16 cellular contexts compared by ENCODE assay signal in the genomic region with DNA sequence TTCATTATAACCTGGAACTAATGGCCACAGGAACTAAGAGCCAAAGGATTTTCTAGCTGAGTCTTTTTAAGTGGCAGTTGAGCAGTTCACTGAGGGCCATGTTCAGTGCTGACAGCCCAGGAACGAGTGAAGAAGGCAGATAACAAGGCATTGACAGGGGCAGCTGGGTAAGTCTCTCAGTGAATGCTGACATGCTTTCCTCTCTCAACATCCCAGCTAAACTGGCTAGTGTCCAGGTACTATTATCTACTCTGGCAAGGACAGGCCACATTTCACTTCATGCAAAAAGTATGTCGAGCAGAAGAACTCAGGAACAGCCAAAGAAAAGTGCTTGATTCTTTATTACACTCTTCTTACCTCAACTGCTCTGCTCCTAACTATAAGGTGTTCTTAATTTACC.
DNase-seq lines count a peak whose midpoint lies in the region; ATAC-seq and TF ChIP-seq lines count a peak whose summit lies in the region.
"Had no signal": no experiment of that assay in that cellular context is flagged by ENCODE, and none has a peak within 500 bp of the region (broad histone marks: within the 10 kb centered on the region; RNA-seq: fewer than 3 reads in every experiment).

No MANE protein-coding gene starts in this region.

- no peaks in the 10 kb centered on the region for H3K4me1 Mint-ChIP-seq in MCF 10A (ENCODE audit: insufficient read depth, unreplicated experiment)

- ATAC-seq in GM19397 (IDR thresholded peaks at IDR 0.05; ENCODE audit: unreplicated experiment) = no peak
- ATAC-seq: activated CD8-positive, alpha-beta T cell treated with anti-CD3 and anti-CD28 coated beads for 36 hours; effector memory CD8-positive, alpha-beta T cell had no signal

- CTCF ChIA-PET in MCF 10A (lab: Yijun Ruan, JAX) = no interaction called here

- no peak overlapping the region for H3K4me3 Mint-ChIP-seq in MCF 10A (ENCODE audit: unreplicated experiment)
- H3K4me3 Mint-ChIP-seq: activated CD8-positive, alpha-beta T cell treated with anti-CD3 and anti-CD28 coated beads for 36 hours; effector memory CD8-positive, alpha-beta T cell had no signal

- H3K27me3 Mint-ChIP-seq in MCF 10A (ENCODE audit: insufficient read depth, unreplicated experiment) = peaks cover 35% of the 10 kb centered on the region
- H3K27me3 Mint-ChIP-seq: activated CD8-positive, alpha-beta T cell treated with anti-CD3 and anti-CD28 coated beads for 36 hours; effector memory CD8-positive, alpha-beta T cell had no signal

- TF ChIP-seq CTCF in cardiac fibroblast (IDR thresholded peaks at IDR 0.05; ENCODE audit: low read depth, low read length) = no peak
- no peak for TF ChIP-seq CTCF in MCF 10A (IDR thresholded peaks at IDR 0.05; ENCODE audit: unreplicated experiment)

- DNase-seq in Ammon's horn (ENCODE audit: low spot score) (peak; percentile 56), NCI-H1105 treated with DMSO at 0.1 percent for 48 hours (lab: John Stamatoyannopoulos, UW) (peak; percentile 75), cardiac fibroblast (ENCODE audit: low read depth in 2 of 2) (peak; percentile 33 to 68), iris pigment epithelial cell (ENCODE audit: low read depth) (peak; percentile 57), NCI-H2107 treated with DMSO at 0.1 percent for 48 hours (lab: John Stamatoyannopoulos, UW; ENCODE audit: unreplicated experiment) (no peak), NOMO-1 treated with dmso at 0.1 percent for 144 hours (lab: John Stamatoyannopoulos, UW; ENCODE audit: unreplicated experiment) (no peak), MCF 10A (ENCODE audit: unreplicated experiment) (no peak)
- DNase-seq: activated CD8-positive, alpha-beta T cell treated with anti-CD3 and anti-CD28 coated beads for 36 hours; activated naive CD4-positive, alpha-beta T cell treated with anti-CD3 and anti-CD28 coated beads, Interleukin-2, amount 50 U/mL, for 16 hours; effector memory CD8-positive, alpha-beta T cell; H7; NCI-H510A; SW 1271 had no signal

- no peak overlapping the region for H3K27ac Mint-ChIP-seq in MCF 10A (ENCODE audit: low read depth, unreplicated experiment)
- H3K27ac Mint-ChIP-seq: activated CD8-positive, alpha-beta T cell treated with anti-CD3 and anti-CD28 coated beads for 36 hours; effector memory CD8-positive, alpha-beta T cell had no signal

- H3K9me3 Mint-ChIP-seq in MCF 10A (ENCODE audit: unreplicated experiment) = no peaks in the 10 kb centered on the region

- H3K36me3 Mint-ChIP-seq in MCF 10A (ENCODE audit: insufficient read depth, unreplicated experiment) = no peaks in the 10 kb centered on the region

- POLR2A ChIA-PET in MCF 10A (lab: Yijun Ruan, JAX) = no interaction called here

- H3K4me3 ChIP-seq in cardiac fibroblast (replicated peaks in 1 of 2; ENCODE audit: low read depth in 2 of 2, low read length in 2 of 2) = no peak overlapping the region
- H3K4me3 ChIP-seq: BLaER1 treated with 17β-estradiol and CSF1 and Interleukin-3, amounts not matched to agents 10 nM and 100 nM; vagina had no signal

- intact Hi-C loops in MCF 10A (cut with micrococcal nuclease) = no loop called here

- no TSS peak for BruUV-seq in MCF 10A (replicated peaks; lab: Mats Ljungman, UMichigan)

Comparison
In these comparisons a context has a peak if more than half of its experiments do, and no peak if none do; other contexts are left out.
1. DNase-seq: peak in Ammon's horn (single experiment), NCI-H1105 treated with DMSO at 0.1 percent for 48 hours (single experiment), cardiac fibroblast (2 of 2) and iris pigment epithelial cell (single experiment); none in NCI-H2107 treated with DMSO at 0.1 percent for 48 hours (single experiment), NOMO-1 treated with dmso at 0.1 percent for 144 hours (single experiment) and MCF 10A (single experiment).